ENCODE assay signal across 15 cellular contexts in the genomic region with DNA sequence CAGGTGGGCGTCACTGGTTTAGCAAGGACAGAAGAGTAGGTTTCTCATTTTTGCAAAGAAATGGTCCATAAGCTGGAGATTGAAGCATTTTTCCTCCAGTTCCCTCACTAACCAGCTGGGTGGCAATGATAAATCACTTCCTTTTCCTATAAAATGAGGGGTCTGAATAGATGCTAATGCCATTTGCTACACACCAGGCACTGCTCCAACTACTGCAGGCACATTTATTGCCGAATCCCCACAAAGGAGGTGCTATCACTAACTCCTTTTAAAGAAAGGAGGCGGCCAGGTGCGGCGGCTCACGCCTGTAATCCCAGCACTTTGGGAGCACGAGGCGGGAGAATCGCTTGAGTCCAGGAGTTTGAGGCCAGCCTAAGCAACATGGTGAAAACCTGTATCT. TPM values are rescaled to one million over a fixed set of nuclear protein-coding genes. Genes with fewer than 3 reads are reported as not detected.
DNase-seq lines count a peak whose midpoint lies in the region; ATAC-seq, FAIRE-seq and TF ChIP-seq lines count a peak whose summit lies in the region.
"Had no signal": no experiment of that assay in that cellular context is flagged by ENCODE, and none has a peak within 500 bp of the region (broad histone marks: within the 10 kb centered on the region; RNA-seq: fewer than 3 reads in every experiment).

No MANE protein-coding gene starts in this region.

- no peaks in the 10 kb centered on the region for H3K27me3 Mint-ChIP-seq in activated T-cell treated with anti-CD3 and anti-CD28 coated beads, Interleukin-2, amount 50 U/mL, for 24 hours
- no peaks in the 10 kb centered on the region for H3K27me3 Mint-ChIP-seq in activated T-cell treated with anti-CD3 and anti-CD28 coated beads, Interleukin-2, amount 50 U/mL, for 4 hours (ENCODE audit: low read depth)
- no peaks in the 10 kb centered on the region for H3K27me3 Mint-ChIP-seq in T-cell
- no peaks in the 10 kb centered on the region for H3K27me3 Mint-ChIP-seq in stimulated activated naive CD8-positive, alpha-beta T cell treated with anti-CD3 and anti-CD28 coated beads, Interleukin-15, amount 100 ng/mL, for 72 hours

- H3K23ac ChIP-seq in H1 (ENCODE audit: insufficient read length): no peak overlapping the region

- TF ChIP-seq EP300 in H1 (IDR thresholded peaks at IDR 0.05; ENCODE audit: borderline replicate concordance in 1 of 2, low read depth in 2 of 2, low read length in 2 of 2): no peak

- no peak overlapping the region; the same call in 1 of the 2 replicates for H2BK15ac ChIP-seq in H1 (ENCODE audit: low read length)

- no peak overlapping the region for H4K91ac ChIP-seq in H1 (replicated peaks; ENCODE audit: insufficient read length, low read length)

- no peaks in the 10 kb centered on the region for H3K36me3 ChIP-seq in H1 (ENCODE audit: control insufficient read depth in 2 of 4, insufficient read depth in 4 of 4, low read length in 3 of 4)
- H3K36me3 ChIP-seq: breast epithelium had no signal

- H4K8ac ChIP-seq in H1 (ENCODE audit: extremely low read depth, insufficient read depth, low read length): no peak overlapping the region

- H2AFZ ChIP-seq in H1 (ENCODE audit: low read length): peak overlapping the region; percentile 91; the same call in 1 of the 2 replicates

- no peak overlapping the region for H3K56ac ChIP-seq in H1 (replicated peaks; ENCODE audit: insufficient read length, low read depth, low read length)

- no peak for TF ChIP-seq RAD21 in H1 (IDR thresholded peaks at IDR 0.05 in 1 of 2, conservative IDR thresholded peaks at IDR 0.05 in 1 of 2; ENCODE audit: low read depth in 2 of 2, low read length in 2 of 2)

- H3K9me3 ChIP-seq in H1 (ENCODE audit: insufficient read depth in 2 of 2, low read depth in 1 of 2, low read length in 1 of 2): 0 out of 4 replicates have a peak, but pooled peaks cover 0 to 5% of the 10 kb centered on the region in 2 experiments
- H3K9me3 ChIP-seq: breast epithelium had no signal

- H3K27ac ChIP-seq in H1 (ENCODE audit: low read depth, low read length): no peak overlapping the region

- WGBS in H1 (ENCODE audit: extremely low coverage in 1 of 2, insufficient coverage in 1 of 2, insufficient read length in 1 of 2, insufficient replicate concordance in 2 of 2, low coverage in 1 of 2, low lambda C conversion rate in 2 of 2, missing lambda C conversion rate in 1 of 2), 2 experiments: 80% methylated on average over 9 of the region's 9 CpGs; no CpG with 5 or more reads in 1 of the 2 experiments

- no peak overlapping the region for H2BK120ac ChIP-seq in H1 (replicated peaks; ENCODE audit: low read depth, low read length)

- no peak for ATAC-seq in activated T-cell treated with anti-CD3 and anti-CD28 coated beads, Interleukin-2, amount 50 U/mL, for 4 hours
- ATAC-seq in T-cell (replicated peaks in 1 of 4): no peak
- ATAC-seq in stimulated activated naive CD8-positive, alpha-beta T cell treated with anti-CD3 and anti-CD28 coated beads, Interleukin-15, amount 100 ng/mL, for 72 hours: no peak
- no peak for ATAC-seq in GM21447 (IDR thresholded peaks at IDR 0.05; ENCODE audit: unreplicated experiment)
- ATAC-seq: activated CD4-positive, CD25-positive, alpha-beta regulatory T cell treated with anti-CD3 and anti-CD28 coated beads, Interleukin-2, amount 50 U/mL, for 24 hours had no signal

- POLR2A ChIA-PET in T-cell (lab: Charles Lee) (no interaction called here), H1 (lab: Charles Lee; ENCODE audit: partially characterized antibody) (interaction anchor here (0.7 to 1.3 kb wide), 4 partner anchors 15 to 65 kb away, joined by 3 to 5 read pairs (median 4); partner anchors contain the start of gene ENO1)

- peaks cover 84% of the 10 kb centered on the region for H3K4me1 Mint-ChIP-seq in activated T-cell treated with anti-CD3 and anti-CD28 coated beads, Interleukin-2, amount 50 U/mL, for 24 hours (ENCODE audit: low read depth)
- peaks cover 77% of the 10 kb centered on the region for H3K4me1 Mint-ChIP-seq in activated T-cell treated with anti-CD3 and anti-CD28 coated beads, Interleukin-2, amount 50 U/mL, for 4 hours (ENCODE audit: low read depth)
- H3K4me1 Mint-ChIP-seq in T-cell: peaks cover 75 to 90% (median 88%) of the 10 kb centered on the region in 3 donors
- H3K4me1 Mint-ChIP-seq in stimulated activated naive CD8-positive, alpha-beta T cell treated with anti-CD3 and anti-CD28 coated beads, Interleukin-15, amount 100 ng/mL, for 72 hours: peaks cover 99% of the 10 kb centered on the region

- H2BK12ac ChIP-seq in H1 (ENCODE audit: low read depth, low read length): peak overlapping the region; percentile 96; the same call in 1 of the 2 replicates

- no peak overlapping the region for H4K5ac ChIP-seq in H1 (ENCODE audit: insufficient read length, low read depth, low read length)

- H3K4ac ChIP-seq in H1 (replicated peaks; ENCODE audit: insufficient read length, low read depth, low read length): no peak overlapping the region

- H3K9ac ChIP-seq in H1 (replicated peaks in 1 of 4; ENCODE audit: extremely low read depth in 1 of 4, low read depth in 3 of 4, low read length in 3 of 4): no peak overlapping the region

- H3K36me3 Mint-ChIP-seq in activated T-cell treated with anti-CD3 and anti-CD28 coated beads, Interleukin-2, amount 50 U/mL, for 24 hours (ENCODE audit: low read depth): peaks cover 2% of the 10 kb centered on the region
- no peaks in the 10 kb centered on the region for H3K36me3 Mint-ChIP-seq in activated T-cell treated with anti-CD3 and anti-CD28 coated beads, Interleukin-2, amount 50 U/mL, for 4 hours (ENCODE audit: insufficient read depth)
- no peaks in the 10 kb centered on the region for H3K36me3 Mint-ChIP-seq in T-cell

- no peak overlapping the region for H3K4me3 ChIP-seq in H1 (ENCODE audit: extremely low read depth in 1 of 4, insufficient read depth in 2 of 4, low read depth in 3 of 4, low read length in 4 of 4)
- H3K4me3 ChIP-seq: breast epithelium had no signal

- peak overlapping the region; percentile 57 for H3K27ac Mint-ChIP-seq in activated T-cell treated with anti-CD3 and anti-CD28 coated beads, Interleukin-2, amount 50 U/mL, for 24 hours
- peak overlapping the region; percentile 55 to 70 for H3K27ac Mint-ChIP-seq in T-cell
- H3K27ac Mint-ChIP-seq in stimulated activated naive CD8-positive, alpha-beta T cell treated with anti-CD3 and anti-CD28 coated beads, Interleukin-15, amount 100 ng/mL, for 72 hours: peak overlapping the region; percentile 95

- H2BK5ac ChIP-seq in H1 (ENCODE audit: low read depth, low read length): peak overlapping the region; percentile 90; the same call in 1 of the 2 replicates

- H3K79me1 ChIP-seq in H1 (ENCODE audit: low read depth, low read length): no peaks in the 10 kb centered on the region

- no peaks in the 10 kb centered on the region for H3K23me2 ChIP-seq in H1 (ENCODE audit: low read depth, low read length)

- DNase-seq in activated T-cell treated with anti-CD3 and anti-CD28 coated beads, Interleukin-2, amount 50 U/mL, for 24 hours: no peak
- DNase-seq in activated T-cell treated with anti-CD3 and anti-CD28 coated beads, Interleukin-2, amount 50 U/mL, for 4 hours: no peak
- DNase-seq in T-cell: no peak
- no peak for DNase-seq in H1 (ENCODE audit: low read depth in 1 of 2, low spot score in 2 of 2)
- DNase-seq in stimulated activated naive CD8-positive, alpha-beta T cell treated with anti-CD3 and anti-CD28 coated beads, Interleukin-15, amount 100 ng/mL, for 72 hours: no peak
- no peak for DNase-seq in NOMO-1 (lab: John Stamatoyannopoulos, UW; ENCODE audit: unreplicated experiment in 2 of 2)
- no peak for DNase-seq in SKM-1 (lab: John Stamatoyannopoulos, UW; ENCODE audit: unreplicated experiment)
- DNase-seq: effector CD8-positive, alpha-beta T cell; GOT3; NCI-H510A; stimulated activated naive CD4-positive, alpha-beta T cell had no signal

- peak overlapping the region; percentile 66; the same call in 1 of the 2 replicates for H2BK20ac ChIP-seq in H1 (ENCODE audit: low read length)

- CTCF ChIA-PET in T-cell (lab: Charles Lee): interaction anchor here (0.8 to 0.9 kb wide), 2 partner anchors 19 to 283 kb away, joined by 3 read pairs; no protein-coding TSS in a partner anchor
- CTCF ChIA-PET in H1 (lab: Charles Lee; ENCODE audit: partially characterized antibody): interaction anchor here (0.5 to 2.1 kb wide), 13 partner anchors 8 to 540 kb away, joined by 3 to 10 read pairs (median 4); no protein-coding TSS in a partner anchor

- TF ChIP-seq POLR2A in H1 (IDR thresholded peaks at IDR 0.05; ENCODE audit: control extremely low read depth in 1 of 2, low read depth in 2 of 2, low read length in 2 of 2): no peak

- no peak for FAIRE-seq in H1 (lab: Jason Lieb, UNC)

- H3K4me3 Mint-ChIP-seq in activated T-cell treated with anti-CD3 and anti-CD28 coated beads, Interleukin-2, amount 50 U/mL, for 24 hours: no peak overlapping the region
- no peak overlapping the region for H3K4me3 Mint-ChIP-seq in activated T-cell treated with anti-CD3 and anti-CD28 coated beads, Interleukin-2, amount 50 U/mL, for 4 hours
- H3K4me3 Mint-ChIP-seq in T-cell: peak overlapping the region in 1 of 3 donors; percentile 59
- peak overlapping the region; percentile 81 to 87 for H3K4me3 Mint-ChIP-seq in stimulated activated naive CD8-positive, alpha-beta T cell treated with anti-CD3 and anti-CD28 coated beads, Interleukin-15, amount 100 ng/mL, for 72 hours

- no peaks in the 10 kb centered on the region for H3K27me3 ChIP-seq in H1 (replicated peaks in 1 of 4; ENCODE audit: control insufficient read depth in 3 of 4, extremely low read depth in 1 of 4, insufficient read depth in 3 of 4, low read length in 3 of 4)
- H3K27me3 ChIP-seq: breast epithelium had no signal

- no peak for TF ChIP-seq CTCF in H1 (IDR thresholded peaks at IDR 0.05; ENCODE audit: control extremely low read depth in 1 of 3, insufficient read depth in 1 of 3, low read depth in 1 of 3, low read length in 3 of 3)

- no peaks in the 10 kb centered on the region for H3K9me3 Mint-ChIP-seq in activated T-cell treated with anti-CD3 and anti-CD28 coated beads, Interleukin-2, amount 50 U/mL, for 24 hours
- no peaks in the 10 kb centered on the region for H3K9me3 Mint-ChIP-seq in activated T-cell treated with anti-CD3 and anti-CD28 coated beads, Interleukin-2, amount 50 U/mL, for 4 hours
- H3K9me3 Mint-ChIP-seq in T-cell: no peaks in the 10 kb centered on the region
- H3K9me3 Mint-ChIP-seq in stimulated activated naive CD8-positive, alpha-beta T cell treated with anti-CD3 and anti-CD28 coated beads, Interleukin-15, amount 100 ng/mL, for 72 hours: no peaks in the 10 kb centered on the region

- H4K20me1 ChIP-seq in H1 (replicated peaks in 1 of 2; ENCODE audit: control insufficient read depth in 1 of 2, insufficient read depth in 2 of 2, low read length in 2 of 2): no peaks in the 10 kb centered on the region

- H3K14ac ChIP-seq in H1 (ENCODE audit: insufficient read length): no peak overlapping the region

- H3K4me2 ChIP-seq in H1 (ENCODE audit: insufficient read depth in 1 of 2, low read depth in 2 of 2, low read length in 2 of 2): peak overlapping the region; percentile 8 to 20; a peak in 3 of 4 replicates

- H3K4me1 ChIP-seq in H1 (replicated peaks in 1 of 4; ENCODE audit: control insufficient read depth in 3 of 4, insufficient read depth in 4 of 4, low read length in 3 of 4): peaks cover 7 to 20% (median 14%) of the 10 kb centered on the region in 4 experiments

- H2AK5ac ChIP-seq in H1 (ENCODE audit: low read depth, low read length): no peak overlapping the region

- H3K79me2 ChIP-seq in H1 (ENCODE audit: control insufficient read depth in 1 of 2, insufficient read depth in 2 of 2, low read length in 2 of 2): no peaks in the 10 kb centered on the region

- H3K18ac ChIP-seq in H1 (ENCODE audit: extremely low read depth, low read length): peak overlapping the region; percentile 91

RNA-seq across cellular contexts. Expression of gene CA6, which starts 1.7 kb away (rescaled TPM):
- total RNA-seq in activated T-cell treated with anti-CD3 and anti-CD28 coated beads, Interleukin-2, amount 50 U/mL, for 4 hours: under 1 TPM in 2 of 3 donors, not detected in 1; 0.14 to 0.25 TPM
- total RNA-seq in T-cell: 1 to 10 TPM in 4 of 5 donors, under 1 TPM in 1; 0.95 to 2.8 (median 1.8) TPM
- not detected in 2 replicates for total RNA-seq in H1 (2021; fragmentation: NEBNext Ultra II Directional; extraction: Animal tissue kit (Norgen Biotek cat#: 25700))
- not detected in 2 replicates for polyA plus RNA-seq in H1 (2011; rRNA removed)
- not detected for polyA plus RNA-seq in H1 (2011; cell fraction: cytosol; rRNA removed)
- polyA plus RNA-seq in H1 (2011; cell fraction: nucleus; rRNA removed): not detected
- not detected in 4 replicates for polyA plus RNA-seq in H1 (2012, experiment 1 of 2)
- not detected for polyA plus RNA-seq in H1 (2012, experiment 2 of 2)
- not detected for polyA plus RNA-seq in H1 (2013, experiment 1 of 2)
- not detected for polyA plus RNA-seq in H1 (2013, experiment 2 of 2)
- polyA minus RNA-seq in H1 (2011; rRNA and poly(A)+ RNA removed): not detected in 2 replicates
- not detected for polyA minus RNA-seq in H1 (2011; cell fraction: cytosol; rRNA and poly(A)+ RNA removed)
- not detected for polyA minus RNA-seq in H1 (2011; cell fraction: nucleus; rRNA and poly(A)+ RNA removed)
- total RNA-seq: breast epithelium, lung microvascular endothelial cell had no signal

Comparison
In these comparisons a context has a peak if more than half of its experiments do, and no peak if none do; other contexts are left out.
1. H3K4me3 Mint-ChIP-seq: peak in stimulated activated naive CD8-positive, alpha-beta T cell treated with anti-CD3 and anti-CD28 coated beads, Interleukin-15, amount 100 ng/mL, for 72 hours (2 of 2); none in activated T-cell treated with anti-CD3 and anti-CD28 coated beads, Interleukin-2, amount 50 U/mL, for 24 hours (single experiment) and activated T-cell treated with anti-CD3 and anti-CD28 coated beads, Interleukin-2, amount 50 U/mL, for 4 hours (single experiment).
2. Peak in every context shown above with its lines, with median percentiles within 50 percentile points of each other: H3K27ac Mint-ChIP-seq.